In the genomic region with DNA sequence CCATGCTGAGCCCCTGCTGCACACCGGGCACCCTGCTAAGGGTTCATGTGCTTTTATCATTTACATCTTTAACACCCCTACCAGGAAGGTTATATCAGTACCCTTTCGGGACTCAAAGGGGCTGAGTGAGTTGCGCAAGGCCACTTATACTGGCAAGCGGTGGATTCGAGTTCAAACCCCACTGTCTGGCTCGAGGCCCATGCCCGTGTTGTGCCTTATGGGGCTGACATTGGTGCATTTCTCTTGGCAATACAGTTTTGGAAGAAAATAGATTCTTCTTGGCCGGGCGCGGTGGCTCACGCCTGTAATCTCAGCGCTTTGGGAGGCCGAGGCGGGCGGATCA, we compare ENCODE assay signal across 2 cellular contexts.
TF ChIP-seq lines count a peak whose summit lies in the region.

No MANE protein-coding gene starts in this region.

TF ChIP-seq in HepG2, 621 proteins besides CTCF, POLR2A, EP300 and RAD21:
- TF ChIP-seq, protein P1, sequence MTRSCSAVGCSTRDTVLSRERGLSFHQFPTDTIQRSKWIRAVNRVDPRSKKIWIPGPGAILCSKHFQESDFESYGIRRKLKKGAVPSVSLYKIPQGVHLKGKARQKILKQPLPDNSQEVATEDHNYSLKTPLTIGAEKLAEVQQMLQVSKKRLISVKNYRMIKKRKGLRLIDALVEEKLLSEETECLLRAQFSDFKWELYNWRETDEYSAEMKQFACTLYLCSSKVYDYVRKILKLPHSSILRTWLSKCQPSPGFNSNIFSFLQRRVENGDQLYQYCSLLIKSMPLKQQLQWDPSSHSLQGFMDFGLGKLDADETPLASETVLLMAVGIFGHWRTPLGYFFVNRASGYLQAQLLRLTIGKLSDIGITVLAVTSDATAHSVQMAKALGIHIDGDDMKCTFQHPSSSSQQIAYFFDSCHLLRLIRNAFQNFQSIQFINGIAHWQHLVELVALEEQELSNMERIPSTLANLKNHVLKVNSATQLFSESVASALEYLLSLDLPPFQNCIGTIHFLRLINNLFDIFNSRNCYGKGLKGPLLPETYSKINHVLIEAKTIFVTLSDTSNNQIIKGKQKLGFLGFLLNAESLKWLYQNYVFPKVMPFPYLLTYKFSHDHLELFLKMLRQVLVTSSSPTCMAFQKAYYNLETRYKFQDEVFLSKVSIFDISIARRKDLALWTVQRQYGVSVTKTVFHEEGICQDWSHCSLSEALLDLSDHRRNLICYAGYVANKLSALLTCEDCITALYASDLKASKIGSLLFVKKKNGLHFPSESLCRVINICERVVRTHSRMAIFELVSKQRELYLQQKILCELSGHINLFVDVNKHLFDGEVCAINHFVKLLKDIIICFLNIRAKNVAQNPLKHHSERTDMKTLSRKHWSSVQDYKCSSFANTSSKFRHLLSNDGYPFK (CRISPR knock-in tag; IDR thresholded peaks at IDR 0.05; ENCODE audit: borderline replicate concordance): 0 out of 2 replicates have a peak, but pooled peaks have one; percentile 10
- TF ChIP-seq SMYD3 (CRISPR knock-in tag; IDR thresholded peaks at IDR 0.05): 0 out of 2 replicates have a peak, but pooled peaks have one; percentile 11
- TF ChIP-seq ZBTB21 (CRISPR knock-in tag; IDR thresholded peaks at IDR 0.05): no peak
- peak; percentile 10; the same call in 1 of the 2 replicates for TF ChIP-seq ZNF605 (CRISPR knock-in tag; IDR thresholded peaks at IDR 0.05)
- peak; percentile 81 for TF ChIP-seq CEBPB (IDR thresholded peaks at IDR 0.05; ENCODE audit: borderline replicate concordance, low read depth, low read length)

TF ChIP-seq in H1, 55 proteins besides CTCF, POLR2A, EP300 and RAD21:
- TF ChIP-seq CEBPB (IDR thresholded peaks at IDR 0.05; ENCODE audit: low read depth, low read length) (peak; percentile 35; the same call in 1 of the 2 replicates), SUZ12 (IDR thresholded peaks at IDR 0.05; ENCODE audit: low read length) (no peak)
